ENCODE assay signal across 1 cellular context in genomic region chr13:77696006-77696862, GRCh38.
TF ChIP-seq lines count a peak whose summit lies in the region.

No MANE protein-coding gene starts in this region.

TF ChIP-seq in H1, 55 proteins besides CTCF, POLR2A, EP300 and RAD21 (continued from another document):
- TF ChIP-seq CHD7 (IDR thresholded peaks at IDR 0.05; ENCODE audit: insufficient replicate concordance, low read length) (no peak), CBX8 (IDR thresholded peaks at IDR 0.05; ENCODE audit: borderline replicate concordance, low read depth, low read length) (no peak), PHF8 (conservative IDR thresholded peaks at IDR 0.05; ENCODE audit: low read depth, low read length) (no peak), POU5F1 (IDR thresholded peaks at IDR 0.05; ENCODE audit: low read depth, low read length) (no peak), SP1 (IDR thresholded peaks at IDR 0.05; ENCODE audit: low read depth, low read length) (peak; percentile 88), HDAC6 (IDR thresholded peaks at IDR 0.05; ENCODE audit: low read depth, low read length) (no peak), NANOG (IDR thresholded peaks at IDR 0.05; ENCODE audit: insufficient read depth, low read depth, low read length, poor library complexity, severe bottlenecking) (no peak), CHD2 (IDR thresholded peaks at IDR 0.05; ENCODE audit: low read length) (no peak), ATF3 (IDR thresholded peaks at IDR 0.05; ENCODE audit: insufficient read depth, low read depth, low read length) (no peak), MAX (IDR thresholded peaks at IDR 0.05) (no peak), CEBPB (IDR thresholded peaks at IDR 0.05; ENCODE audit: low read depth, low read length) (no peak), ATF2 (IDR thresholded peaks at IDR 0.05; ENCODE audit: low read length) (no peak)
